34 cellular contexts compared by ENCODE assay signal in the genomic region with DNA sequence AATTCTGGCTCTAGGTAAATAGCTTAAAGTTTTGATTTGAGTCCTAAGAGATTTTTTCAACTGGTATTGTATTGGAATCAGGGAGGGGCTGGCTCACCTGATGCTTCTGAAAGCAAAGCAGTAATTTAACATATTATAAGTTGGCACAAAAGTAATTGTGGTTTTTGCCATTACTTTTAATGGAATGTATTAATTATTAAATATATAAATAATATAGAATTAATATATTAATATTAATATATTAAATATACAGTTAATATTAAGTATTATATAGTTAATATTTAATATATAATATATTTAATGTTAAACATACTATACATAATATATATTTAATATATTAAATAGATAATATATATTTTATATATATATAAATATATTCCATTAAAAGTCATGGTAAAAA. TPM values are rescaled to one million over a fixed set of nuclear protein-coding genes. Genes with fewer than 3 reads are reported as not detected.
"Had no signal": no experiment of that assay in that cellular context is flagged by ENCODE, and none has a peak within 500 bp of the region (broad histone marks: within the 10 kb centered on the region; RNA-seq: fewer than 3 reads in every experiment).

No MANE protein-coding gene starts in this region.

- H3K9me3 Mint-ChIP-seq: activated T-cell treated with anti-CD3 and anti-CD28 coated beads, Interleukin-2, amount 50 U/mL, for 72 hours; activated T-helper 17 cell treated with anti-CD3 and anti-CD28 coated beads, Interleukin-2, amount 50 U/mL, for 72 hours; central memory CD8-positive, alpha-beta T cell had no signal

- H3K27me3 Mint-ChIP-seq: activated CD4-positive, alpha-beta T cell treated with anti-CD3 and anti-CD28 coated beads for 36 hours; activated CD8-positive, alpha-beta T cell treated with anti-CD3 and anti-CD28 coated beads for 36 hours; activated naive CD8-positive, alpha-beta T cell treated with anti-CD3 and anti-CD28 coated beads for 36 hours; activated T-helper 17 cell treated with anti-CD3 and anti-CD28 coated beads, Interleukin-2, amount 50 U/mL, for 72 hours; central memory CD8-positive, alpha-beta T cell had no signal

- H3K4me3 Mint-ChIP-seq: activated CD4-positive, alpha-beta T cell treated with anti-CD3 and anti-CD28 coated beads for 36 hours; activated CD8-positive, alpha-beta T cell treated with anti-CD3 and anti-CD28 coated beads for 36 hours; activated naive CD8-positive, alpha-beta T cell treated with anti-CD3 and anti-CD28 coated beads for 36 hours; activated T-cell treated with anti-CD3 and anti-CD28 coated beads, Interleukin-2, amount 50 U/mL, for 72 hours; activated T-helper 17 cell treated with anti-CD3 and anti-CD28 coated beads, Interleukin-2, amount 50 U/mL, for 72 hours; central memory CD8-positive, alpha-beta T cell had no signal

- H3K27ac ChIP-seq: ascending aorta, cardiac muscle cell, PC-9 had no signal

- H2AFZ ChIP-seq: PC-9 had no signal

- H3K27me3 ChIP-seq: ascending aorta, cardiac muscle cell had no signal

- DNase-seq: activated CD4-positive, alpha-beta T cell treated with anti-CD3 and anti-CD28 coated beads for 36 hours; activated CD4-positive, alpha-beta T cell treated with anti-CD3 and anti-CD28 coated beads, Interleukin-2, amount 50 U/mL, for 4 hours; activated CD8-positive, alpha-beta T cell treated with anti-CD3 and anti-CD28 coated beads for 36 hours; activated effector memory CD4-positive, alpha-beta T cell treated with anti-CD3 and anti-CD28 coated beads, Interleukin-2, amount 50 U/mL, for 16 hours; activated naive CD4-positive, alpha-beta T cell; activated naive CD4-positive, alpha-beta T cell treated with anti-CD3 and anti-CD28 coated beads, Interleukin-2, amount 50 U/mL, for 16 hours; activated naive CD8-positive, alpha-beta T cell treated with anti-CD3 and anti-CD28 coated beads for 36 hours; activated T-cell treated with anti-CD3 and anti-CD28 coated beads, Interleukin-2, amount 50 U/mL, for 1 hour; activated T-cell treated with anti-CD3 and anti-CD28 coated beads, Interleukin-2, amount 50 U/mL, for 72 hours; amniotic stem cell; Karpas-422; KBM-7; NCI-H1105; NCI-H1417 treated with DMSO at 0.1 percent for 48 hours; NCI-H187 treated with DMSO at 0.1 percent for 48 hours; NCI-H2081; NCI-H2171 treated with DMSO at 0.1 percent for 48 hours; NCI-H2227 treated with DMSO at 0.1 percent for 48 hours; NCI-H446; NCI-H510A treated with DMSO at 0.1 percent for 48 hours; NCI-H526 treated with DMSO at 0.1 percent for 48 hours; NCI-H774; PC-9; Right ventricle myocardium superior; SW 1271; T1000 had no signal

- H3K27ac Mint-ChIP-seq: activated CD4-positive, alpha-beta T cell treated with anti-CD3 and anti-CD28 coated beads for 36 hours; activated CD8-positive, alpha-beta T cell treated with anti-CD3 and anti-CD28 coated beads for 36 hours; activated naive CD8-positive, alpha-beta T cell treated with anti-CD3 and anti-CD28 coated beads for 36 hours; activated T-cell treated with anti-CD3 and anti-CD28 coated beads, Interleukin-2, amount 50 U/mL, for 72 hours; activated T-helper 17 cell treated with anti-CD3 and anti-CD28 coated beads, Interleukin-2, amount 50 U/mL, for 72 hours had no signal

- H3K4me3 ChIP-seq: ascending aorta, cardiac muscle cell, PC-9 had no signal

- ATAC-seq: activated CD4-positive, alpha-beta T cell treated with anti-CD3 and anti-CD28 coated beads for 36 hours; activated CD4-positive, CD25-positive, alpha-beta regulatory T cell treated with anti-CD3 and anti-CD28 coated beads, Interleukin-2, amount 50 U/mL, for 24 hours; activated CD8-positive, alpha-beta T cell treated with anti-CD3 and anti-CD28 coated beads for 36 hours; activated T-cell treated with anti-CD3 and anti-CD28 coated beads, Interleukin-2, amount 50 U/mL, for 72 hours; activated T-helper 17 cell treated with anti-CD3 and anti-CD28 coated beads, Interleukin-2, amount 50 U/mL, for 72 hours had no signal

- H3K4me1 ChIP-seq: ascending aorta had no signal

- H3K4me2 ChIP-seq: PC-9 had no signal

RNA-seq across cellular contexts. Expression of a gene that starts 14.1 kb away (rescaled TPM):
- total RNA-seq: activated CD4-positive, alpha-beta T cell treated with anti-CD3 and anti-CD28 coated beads for 36 hours; activated CD8-positive, alpha-beta memory T cell treated with anti-CD3 and anti-CD28 coated beads for 36 hours; activated CD8-positive, alpha-beta T cell treated with anti-CD3 and anti-CD28 coated beads for 36 hours; activated naive CD8-positive, alpha-beta T cell treated with anti-CD3 and anti-CD28 coated beads for 36 hours; activated T-helper 17 cell treated with anti-CD3 and anti-CD28 coated beads, Interleukin-2, amount 50 U/mL, for 72 hours; ascending aorta; T-helper 1 cell treated with Interleukin-12 subunit alpha and Interleukin-12 subunit beta and Interleukin-4 antibody, amounts not matched to agents 30 ng/mL and 1 ng/mL, for 36 hours; T-helper 2 cell treated with Interferon-gamma antibody and Interleukin-4, amounts not matched to agents 100 ng/mL and 5 ng/mL, for 36 hours had no signal
